In the genomic region with DNA sequence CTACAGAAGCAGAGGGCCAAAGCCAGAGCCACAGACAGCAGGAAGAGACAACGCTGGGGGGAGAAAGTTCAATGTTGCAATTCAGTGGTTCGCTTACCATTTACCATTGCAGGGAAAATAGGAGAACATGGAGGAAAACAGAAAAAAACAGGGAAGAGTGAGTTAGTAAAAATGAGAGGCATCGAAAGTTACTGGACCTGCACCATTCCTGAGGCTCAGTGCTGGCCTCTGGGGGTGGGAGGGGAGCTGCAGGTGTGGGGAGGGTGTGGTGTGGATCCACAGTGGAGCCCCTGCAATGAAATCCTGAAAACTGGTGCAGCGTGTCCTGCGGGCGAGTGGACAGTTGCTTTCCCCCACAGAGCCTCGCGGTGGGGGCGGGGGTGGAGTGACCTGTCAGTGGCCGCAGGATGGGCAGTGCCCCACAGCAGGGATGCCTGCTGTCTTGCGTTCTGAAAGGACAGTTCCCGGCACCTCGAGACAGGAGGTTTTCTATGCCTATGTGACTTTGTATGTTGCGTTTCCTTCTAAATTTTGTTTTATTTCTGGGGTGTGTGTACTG, we compare ENCODE assay signal across 14 cellular contexts. TPM values are rescaled to one million over a fixed set of nuclear protein-coding genes. Genes with fewer than 3 reads are reported as not detected.
DNase-seq lines count a peak whose midpoint lies in the region; ATAC-seq and TF ChIP-seq lines count a peak whose summit lies in the region.
"Had no signal": no experiment of that assay in that cellular context is flagged by ENCODE, and none has a peak within 500 bp of the region (broad histone marks: within the 10 kb centered on the region; RNA-seq: fewer than 3 reads in every experiment).

No MANE protein-coding gene starts in this region.

- H3K4me3 ChIP-seq in Loucy (ENCODE audit: low read length, poor library complexity, severe bottlenecking) (no peak overlapping the region), osteoblast (ENCODE audit: insufficient read depth, low read length) (no peak overlapping the region)
- H3K4me3 ChIP-seq: adrenal gland, PC-9, tibial nerve had no signal

- peaks cover 82 to 92% of the 10 kb centered on the region in 2 donors for H3K4me1 Mint-ChIP-seq in effector memory CD8-positive, alpha-beta T cell (ENCODE audit: low read depth in 2 of 2)

- H3K27me3 ChIP-seq in Loucy (ENCODE audit: insufficient read depth, low read length, poor library complexity, severe bottlenecking) (no peaks in the 10 kb centered on the region), osteoblast (ENCODE audit: insufficient read depth, low read length) (no peaks in the 10 kb centered on the region)
- H3K27me3 ChIP-seq: adrenal gland, tibial nerve had no signal

- H3K9me2 ChIP-seq in Loucy (replicated peaks; ENCODE audit: low read depth, low read length) = no peaks in the 10 kb centered on the region

- H4K20me1 ChIP-seq in Loucy (ENCODE audit: insufficient read depth, low read length, poor library complexity, severe bottlenecking) (peaks cover 53% of the 10 kb centered on the region), osteoblast (ENCODE audit: insufficient read depth, low read length) (peaks cover 83% of the 10 kb centered on the region)

- H3K9me3 Mint-ChIP-seq in effector memory CD8-positive, alpha-beta T cell = no peaks in the 10 kb centered on the region

- H3K36me3 ChIP-seq in Loucy (ENCODE audit: insufficient read depth, low read length) (no peaks in the 10 kb centered on the region), osteoblast (ENCODE audit: insufficient read depth, low read length) (no peaks in the 10 kb centered on the region)
- H3K36me3 ChIP-seq: adrenal gland had no signal

- H3K9me3 ChIP-seq in Loucy (ENCODE audit: insufficient read depth, low read depth, low read length) (no peaks in the 10 kb centered on the region), osteoblast (ENCODE audit: low read depth, low read length) (no peaks in the 10 kb centered on the region)
- H3K9me3 ChIP-seq: adrenal gland, tibial nerve had no signal

- TF ChIP-seq CTCF in Loucy (conservative IDR thresholded peaks at IDR 0.05; ENCODE audit: low read length) = peak; percentile 36; the same call in 1 of the 2 replicates
- TF ChIP-seq CTCF in osteoblast (IDR thresholded peaks at IDR 0.05; ENCODE audit: extremely low read depth, low read depth, low read length) = no peak

- no peaks in the 10 kb centered on the region for H3F3A ChIP-seq in Loucy (ENCODE audit: low read depth)

- peak overlapping the region; percentile 88 to 92 for H3K27ac Mint-ChIP-seq in effector memory CD8-positive, alpha-beta T cell

- no peak overlapping the region for H3K27ac ChIP-seq in osteoblast (ENCODE audit: low read depth, low read length)
- H3K27ac ChIP-seq: adrenal gland, PC-9, tibial nerve had no signal

- no peak overlapping the region for H3K9ac ChIP-seq in Loucy (ENCODE audit: low read depth, low read length, poor library complexity, severe bottlenecking)

- H3K4me1 ChIP-seq in Loucy (ENCODE audit: insufficient read depth, low read length, poor library complexity, severe bottlenecking) (peaks cover 16% of the 10 kb centered on the region), osteoblast (ENCODE audit: insufficient read depth, low read length) (peaks cover 26% of the 10 kb centered on the region)

- H3K4me3 Mint-ChIP-seq in effector memory CD8-positive, alpha-beta T cell = peak overlapping the region; percentile 76 to 82

- H3K79me2 ChIP-seq in Loucy (ENCODE audit: insufficient read depth, low read length) (peaks cover 59% of the 10 kb centered on the region), osteoblast (ENCODE audit: insufficient read depth, low read length) (peaks cover 97% of the 10 kb centered on the region)

- no peak for ATAC-seq in effector memory CD8-positive, alpha-beta T cell (replicated peaks)
- no peak for ATAC-seq in HG03097 (IDR thresholded peaks at IDR 0.05; ENCODE audit: low FRiP score, unreplicated experiment)

- H3K4me2 ChIP-seq in Loucy (ENCODE audit: low read depth, low read length, poor library complexity, severe bottlenecking) = no peak overlapping the region
- no peak overlapping the region for H3K4me2 ChIP-seq in osteoblast (ENCODE audit: insufficient read depth, low read length)
- H3K4me2 ChIP-seq: PC-9 had no signal

- DNase-seq in activated CD8-positive, alpha-beta memory T cell treated with anti-CD3 and anti-CD28 coated beads, Interleukin-2, amount 50 U/mL, for 48 hours = peak; percentile 48
- DNase-seq in activated CD8-positive, alpha-beta memory T cell treated with anti-CD3 and anti-CD28 coated beads, Interleukin-2, amount 50 U/mL, for 4 hours = no peak
- no peak for DNase-seq in effector memory CD8-positive, alpha-beta T cell
- peak; percentile 23 for DNase-seq in osteoblast (ENCODE audit: insufficient read length, low spot score, missing footprints)
- DNase-seq in activated gamma-delta T cell (lab: John Stamatoyannopoulos, UW) = no peak
- DNase-seq in activated effector memory CD4-positive, alpha-beta T cell treated with anti-CD3 and anti-CD28 coated beads, Interleukin-2, amount 50 U/mL, for 16 hours = no peak
- DNase-seq: adrenal gland, KBM-7, NCI-H146, NCI-H510A, PC-9 had no signal

- peaks cover 48% of the 10 kb centered on the region for H3K36me3 Mint-ChIP-seq in effector memory CD8-positive, alpha-beta T cell (ENCODE audit: insufficient read depth)

- H2AFZ ChIP-seq in Loucy (ENCODE audit: low read length) = no peak overlapping the region
- H2AFZ ChIP-seq in osteoblast (ENCODE audit: low read length) = no peak overlapping the region
- H2AFZ ChIP-seq: PC-9 had no signal

- H3K27me3 Mint-ChIP-seq in effector memory CD8-positive, alpha-beta T cell = no peaks in the 10 kb centered on the region

RNA-seq across cellular contexts. Expression of gene TMEM181, which starts 5.7 kb away (rescaled TPM):
- total RNA-seq in osteoblast = 43.3 and 43.8 TPM in 2 replicates

Comparison
In these comparisons a context has a peak if more than half of its experiments do, and no peak if none do; other contexts are left out.
1. DNase-seq: peak in activated CD8-positive, alpha-beta memory T cell treated with anti-CD3 and anti-CD28 coated beads, Interleukin-2, amount 50 U/mL, for 48 hours (single experiment) and osteoblast (single experiment); none in activated CD8-positive, alpha-beta memory T cell treated with anti-CD3 and anti-CD28 coated beads, Interleukin-2, amount 50 U/mL, for 4 hours (single experiment), effector memory CD8-positive, alpha-beta T cell (0 of 3), activated gamma-delta T cell (single experiment) and activated effector memory CD4-positive, alpha-beta T cell treated with anti-CD3 and anti-CD28 coated beads, Interleukin-2, amount 50 U/mL, for 16 hours (single experiment).